1 cellular context compared by ENCODE assay signal in the genomic region with DNA sequence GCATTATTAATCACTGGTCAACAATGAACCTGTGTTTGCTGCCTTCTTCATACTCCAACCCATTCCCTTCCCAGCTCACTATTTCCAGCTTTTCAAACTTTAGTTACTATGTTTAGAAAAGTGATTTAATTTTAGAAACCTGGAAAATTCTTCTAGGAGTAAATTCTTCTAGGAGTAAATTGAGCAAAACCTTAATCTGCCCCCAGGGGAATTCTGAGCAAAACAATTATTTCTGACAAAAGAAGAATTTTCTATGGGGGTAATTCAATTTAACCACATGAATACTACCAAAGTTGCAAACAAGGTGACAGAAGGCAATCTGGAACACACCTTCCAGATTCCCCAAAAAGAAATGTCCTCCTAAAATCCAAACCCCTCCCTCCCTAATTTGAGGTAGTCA.
TF ChIP-seq lines count a peak whose summit lies in the region.

No MANE protein-coding gene starts in this region.

TF ChIP-seq in K562, 482 proteins besides CTCF, POLR2A, EP300 and RAD21:
- TF ChIP-seq ZNF778 (CRISPR knock-in tag; IDR thresholded peaks at IDR 0.05) (no peak), ELF2 (CRISPR knock-in tag; IDR thresholded peaks at IDR 0.05) (no peak), KLF13 (tag; IDR thresholded peaks at IDR 0.05; ENCODE audit: borderline replicate concordance, low read depth) (no peak), MAX (CRISPR knock-in tag; IDR thresholded peaks at IDR 0.05) (no peak), ZNF165 (CRISPR knock-in tag; IDR thresholded peaks at IDR 0.05; ENCODE audit: borderline replicate concordance) (no peak), CSDE1 (IDR thresholded peaks at IDR 0.05) (no peak)
